Comparison of ENCODE assay signal across 16 cellular contexts in the genomic region with DNA sequence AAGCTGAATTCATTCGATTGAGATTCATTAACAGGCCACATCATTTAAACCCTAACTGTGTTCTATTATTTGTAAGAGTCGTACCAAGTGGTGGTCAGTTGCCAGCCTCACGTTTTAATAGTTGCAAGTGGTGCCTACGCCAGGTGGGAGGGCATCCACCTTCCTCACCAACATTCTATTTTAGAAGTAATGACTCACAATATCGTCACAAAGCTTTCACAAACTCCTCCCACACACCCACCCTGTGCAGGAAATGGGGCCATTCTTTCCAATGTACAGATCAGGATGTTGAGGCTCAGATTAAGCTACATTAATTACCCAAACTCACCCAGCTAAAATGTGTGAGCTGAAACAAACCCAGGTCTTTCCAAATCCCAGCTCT.
DNase-seq lines count a peak whose midpoint lies in the region; ATAC-seq, FAIRE-seq and TF ChIP-seq lines count a peak whose summit lies in the region.
"Had no signal": no experiment of that assay in that cellular context is flagged by ENCODE, and none has a peak within 500 bp of the region (broad histone marks: within the 10 kb centered on the region; RNA-seq: fewer than 3 reads in every experiment).

No MANE protein-coding gene starts in this region.

- intact Hi-C loops in activated CD4-positive, alpha-beta T cell treated with anti-CD3 and anti-CD28 coated beads, Interleukin-2, amount 10 ng/mL, durations not matched to agents 24 days and 14 days (cut with micrococcal nuclease) = loop anchor here (1.0 kb wide), 1 partner anchor 8 kb away; no protein-coding TSS in a partner anchor
- intact Hi-C loops in K562 (cut with micrococcal nuclease) = no loop called here

- peak overlapping the region; percentile 15 for H3K4me3 Mint-ChIP-seq in activated CD4-positive, alpha-beta T cell treated with anti-CD3 and anti-CD28 coated beads, Interleukin-2, amount 10 ng/mL, durations not matched to agents 24 days and 14 days
- H3K4me3 Mint-ChIP-seq: naive thymus-derived CD4-positive, alpha-beta T cell had no signal

- DNase-seq in activated CD4-positive, alpha-beta T cell treated with anti-CD3 and anti-CD28 coated beads for 24 hours (ENCODE audit: low read depth in 2 of 2) = peak; percentile 38 to 40
- no peak for DNase-seq in activated CD4-positive, alpha-beta T cell treated with anti-CD3 and anti-CD28 coated beads for 1 hour
- peak; percentile 69 for DNase-seq in activated CD4-positive, alpha-beta T cell treated with anti-CD3 and anti-CD28 coated beads, Interleukin-2, amount 10 ng/mL, durations not matched to agents 24 days and 14 days
- DNase-seq in K562 (ENCODE audit: extremely low read depth in 1 of 4, low spot score in 3 of 4) (no peak), GM10248 (ENCODE audit: extremely low spot score) (no peak), anterior cingulate cortex (lab: John Stamatoyannopoulos, UW) (no peak)
- peak in 2 of 3 experiments; percentile 26 to 28 for DNase-seq in stimulated activated CD4-positive, alpha-beta T cell treated with anti-CD3 and anti-CD28 coated beads, TNF-alpha, amount 100 ng/mL, for 4 hours (ENCODE audit: low read depth in 3 of 3)
- DNase-seq: activated gamma-delta T cell, colonic mucosa, NCI-H1694 treated with DMSO at 0.1 percent for 48 hours had no signal

- FAIRE-seq in K562 (lab: Jason Lieb, UNC) = no peak
- FAIRE-seq: GM12892, H54, islet of Langerhans had no signal

- POLR2A ChIA-PET in K562 (lab: Yijun Ruan, JAX) = interaction anchor here (0.5 to 1.6 kb wide), 3 partner anchors 8 to 17 kb away, joined by 3 to 5 read pairs (median 4); no protein-coding TSS in a partner anchor
- POLR2A ChIA-PET in GM10248 (lab: Yijun Ruan, JAX) = no interaction called here

- no peak overlapping the region for H2AFZ ChIP-seq in K562 (ENCODE audit: low read depth, low read length)

- H3K9me3 ChIP-seq in K562 (replicated peaks; ENCODE audit: control insufficient read depth, insufficient read depth, low read depth, low read length) = no peaks in the 10 kb centered on the region
- H3K9me3 ChIP-seq: colonic mucosa had no signal

- H3K9me1 ChIP-seq in K562 (ENCODE audit: control insufficient read depth, insufficient read depth, low read length) = no peaks in the 10 kb centered on the region

- H3K9ac ChIP-seq in K562 (ENCODE audit: insufficient read depth in 1 of 2, low read depth in 2 of 2, low read length in 2 of 2) = no peak overlapping the region

- H3K27me3 ChIP-seq in K562 (ENCODE audit: control insufficient read depth in 2 of 2, insufficient read depth in 2 of 2, low read length in 2 of 2) = peaks cover 10 to 27% of the 10 kb centered on the region in 2 experiments
- H3K27me3 ChIP-seq: colonic mucosa had no signal

- H3K4me3 ChIP-seq in K562 = no peak overlapping the region
- H3K4me3 ChIP-seq: colonic mucosa, smooth muscle cell had no signal

- TF ChIP-seq POLR2A in K562 (conservative IDR thresholded peaks at IDR 0.05) = no peak

- in situ Hi-C loops in K562 (cut with MboI) = no loop called here

- H4K20me1 ChIP-seq in K562 (replicated peaks; ENCODE audit: control insufficient read depth, insufficient read depth, low read length) = no peaks in the 10 kb centered on the region

- H3K79me2 ChIP-seq in K562 (ENCODE audit: control insufficient read depth, insufficient read depth, low read length) = no peaks in the 10 kb centered on the region

- TF ChIP-seq CTCF in K562 (IDR thresholded peaks at IDR 0.05 in 2 of 3, conservative IDR thresholded peaks at IDR 0.05 in 1 of 3; ENCODE audit: insufficient read depth in 2 of 3, low read depth in 1 of 3, low read length in 3 of 3) (no peak), GM10248 (IDR thresholded peaks at IDR 0.05; ENCODE audit: control extremely low read depth, extremely low read depth, low read depth, missing control alignments) (no peak)

- WGBS in K562 (ENCODE audit: insufficient coverage, low coverage, missing lambda C conversion rate) = 30% methylated on average over 5 of the region's 5 CpGs

- no peaks in the 10 kb centered on the region for H3K36me3 ChIP-seq in K562 (ENCODE audit: control insufficient read depth, insufficient read depth, low read length)
- H3K36me3 ChIP-seq: colonic mucosa had no signal

- no peak overlapping the region for H3K4me2 ChIP-seq in K562 (ENCODE audit: insufficient read depth, low read length)
- H3K4me2 ChIP-seq: smooth muscle cell had no signal

- BruUV-seq in K562 (replicated peaks; lab: Mats Ljungman, UMichigan) = no TSS peak

- CTCF ChIA-PET in K562 (lab: Yijun Ruan, JAX; ENCODE audit: low intra/inter-chr PET ratio) = no interaction called here
- CTCF ChIA-PET in GM10248 (lab: Yijun Ruan, JAX) = interaction anchor here (1.0 to 2.1 kb wide), 7 partner anchors 9 to 768 kb away, joined by 3 to 8 read pairs (median 5); no protein-coding TSS in a partner anchor

- peaks cover 41% of the 10 kb centered on the region for H3K4me1 Mint-ChIP-seq in activated CD4-positive, alpha-beta T cell treated with anti-CD3 and anti-CD28 coated beads, Interleukin-2, amount 10 ng/mL, durations not matched to agents 24 days and 14 days

- peaks cover 16% of the 10 kb centered on the region for H3K9me3 Mint-ChIP-seq in activated CD4-positive, alpha-beta T cell treated with anti-CD3 and anti-CD28 coated beads, Interleukin-2, amount 10 ng/mL, durations not matched to agents 24 days and 14 days

- no peak for TF ChIP-seq EP300 in K562 (IDR thresholded peaks at IDR 0.05; ENCODE audit: low read length)

- no peak overlapping the region for H3K27ac ChIP-seq in K562 (ENCODE audit: extremely low read depth, low read depth, low read length)
- H3K27ac ChIP-seq: colonic mucosa had no signal

- peaks cover 27% of the 10 kb centered on the region for H3K36me3 Mint-ChIP-seq in activated CD4-positive, alpha-beta T cell treated with anti-CD3 and anti-CD28 coated beads, Interleukin-2, amount 10 ng/mL, durations not matched to agents 24 days and 14 days (ENCODE audit: low read depth)

- peak overlapping the region; percentile 90 for H3K27ac Mint-ChIP-seq in activated CD4-positive, alpha-beta T cell treated with anti-CD3 and anti-CD28 coated beads, Interleukin-2, amount 10 ng/mL, durations not matched to agents 24 days and 14 days

- H3K27me3 Mint-ChIP-seq in activated CD4-positive, alpha-beta T cell treated with anti-CD3 and anti-CD28 coated beads, Interleukin-2, amount 10 ng/mL, durations not matched to agents 24 days and 14 days = no peaks in the 10 kb centered on the region
- H3K27me3 Mint-ChIP-seq: naive thymus-derived CD4-positive, alpha-beta T cell had no signal

- no peak for TF ChIP-seq RAD21 in K562 (CRISPR knock-in tag; conservative IDR thresholded peaks at IDR 0.05 in 1 of 2, IDR thresholded peaks at IDR 0.05 in 1 of 2)

- no peak for ATAC-seq in K562
- ATAC-seq in HG03097 (IDR thresholded peaks at IDR 0.05; ENCODE audit: low FRiP score, unreplicated experiment) = no peak

- H3K4me1 ChIP-seq in K562 (replicated peaks in 1 of 2; ENCODE audit: control insufficient read depth in 2 of 2, insufficient read depth in 2 of 2, low read length in 2 of 2) = peaks cover 0 to 11% of the 10 kb centered on the region in 2 experiments; a peak in 3 of 5 replicates
- H3K4me1 ChIP-seq: colonic mucosa had no signal

TF ChIP-seq in K562, 482 proteins besides CTCF, POLR2A, EP300 and RAD21 (continues in another document):
- 0 out of 2 replicates have a peak, but pooled peaks have one; percentile 23 for TF ChIP-seq JUN (IDR thresholded peaks at IDR 0.05; ENCODE audit: borderline replicate concordance, low read depth, low read length)
- TF ChIP-seq JUN (CRISPR knock-in tag; IDR thresholded peaks at IDR 0.05; ENCODE audit: borderline replicate concordance) = no peak
- TF ChIP-seq BRD9 (IDR thresholded peaks at IDR 0.05; ENCODE audit: low read depth, partially characterized antibody) = no peak
- no peak for TF ChIP-seq ZNF354B (CRISPR knock-in tag; IDR thresholded peaks at IDR 0.05)
- TF ChIP-seq ATF3 (IDR thresholded peaks at IDR 0.05) = peak; percentile 68
- TF ChIP-seq ATF3 (CRISPR knock-in tag; conservative IDR thresholded peaks at IDR 0.05) = no peak
- TF ChIP-seq ZNF23 (CRISPR knock-in tag; IDR thresholded peaks at IDR 0.05) = no peak
- no peak for TF ChIP-seq ZNF143 (CRISPR knock-in tag; IDR thresholded peaks at IDR 0.05)
- no peak for TF ChIP-seq ATF1 (CRISPR knock-in tag; IDR thresholded peaks at IDR 0.05)
- TF ChIP-seq ATF1 (tag; IDR thresholded peaks at IDR 0.05) = peak; percentile 25; the same call in 1 of the 2 replicates
- TF ChIP-seq JUND (IDR thresholded peaks at IDR 0.05; ENCODE audit: borderline replicate concordance, low read depth, low read length) = 0 out of 2 replicates have a peak, but pooled peaks have one; percentile 10
- TF ChIP-seq JUND (tag; IDR thresholded peaks at IDR 0.05; ENCODE audit: borderline replicate concordance, low read depth, low read length) = no peak
- no peak for TF ChIP-seq TBL1XR1 (IDR thresholded peaks at IDR 0.05; ENCODE audit: low read length in 2 of 2)
- TF ChIP-seq ZNF583 (CRISPR knock-in tag; IDR thresholded peaks at IDR 0.05) = no peak
- peak; percentile 80 for TF ChIP-seq MEF2A (IDR thresholded peaks at IDR 0.05; ENCODE audit: control insufficient read depth, low read depth, low read length)
- TF ChIP-seq, protein P1, sequence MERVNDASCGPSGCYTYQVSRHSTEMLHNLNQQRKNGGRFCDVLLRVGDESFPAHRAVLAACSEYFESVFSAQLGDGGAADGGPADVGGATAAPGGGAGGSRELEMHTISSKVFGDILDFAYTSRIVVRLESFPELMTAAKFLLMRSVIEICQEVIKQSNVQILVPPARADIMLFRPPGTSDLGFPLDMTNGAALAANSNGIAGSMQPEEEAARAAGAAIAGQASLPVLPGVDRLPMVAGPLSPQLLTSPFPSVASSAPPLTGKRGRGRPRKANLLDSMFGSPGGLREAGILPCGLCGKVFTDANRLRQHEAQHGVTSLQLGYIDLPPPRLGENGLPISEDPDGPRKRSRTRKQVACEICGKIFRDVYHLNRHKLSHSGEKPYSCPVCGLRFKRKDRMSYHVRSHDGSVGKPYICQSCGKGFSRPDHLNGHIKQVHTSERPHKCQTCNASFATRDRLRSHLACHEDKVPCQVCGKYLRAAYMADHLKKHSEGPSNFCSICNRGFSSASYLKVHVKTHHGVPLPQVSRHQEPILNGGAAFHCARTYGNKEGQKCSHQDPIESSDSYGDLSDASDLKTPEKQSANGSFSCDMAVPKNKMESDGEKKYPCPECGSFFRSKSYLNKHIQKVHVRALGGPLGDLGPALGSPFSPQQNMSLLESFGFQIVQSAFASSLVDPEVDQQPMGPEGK (CRISPR knock-in tag; IDR thresholded peaks at IDR 0.05; ENCODE audit: borderline replicate concordance) = no peak
- TF ChIP-seq HEY1 (CRISPR knock-in tag; IDR thresholded peaks at IDR 0.05; ENCODE audit: borderline replicate concordance) = no peak

Comparison
In these comparisons a context has a peak if more than half of its experiments do, and no peak if none do; other contexts are left out.
1. DNase-seq: peak in activated CD4-positive, alpha-beta T cell treated with anti-CD3 and anti-CD28 coated beads for 24 hours (2 of 2), activated CD4-positive, alpha-beta T cell treated with anti-CD3 and anti-CD28 coated beads, Interleukin-2, amount 10 ng/mL, durations not matched to agents 24 days and 14 days (single experiment) and stimulated activated CD4-positive, alpha-beta T cell treated with anti-CD3 and anti-CD28 coated beads, TNF-alpha, amount 100 ng/mL, for 4 hours (2 of 3); none in activated CD4-positive, alpha-beta T cell treated with anti-CD3 and anti-CD28 coated beads for 1 hour (single experiment), K562 (0 of 4), GM10248 (single experiment) and anterior cingulate cortex (0 of 58).